In genomic region chr6:3208775-3209113, GRCh38 we compare ENCODE assay signal across 11 cellular contexts. TPM values are rescaled to one million over a fixed set of nuclear protein-coding genes. Genes with fewer than 3 reads are reported as not detected.
DNase-seq lines count a peak whose midpoint lies in the region; ATAC-seq, FAIRE-seq and TF ChIP-seq lines count a peak whose summit lies in the region.
"Had no signal": no experiment of that assay in that cellular context is flagged by ENCODE, and none has a peak within 500 bp of the region (broad histone marks: within the 10 kb centered on the region; RNA-seq: fewer than 3 reads in every experiment).

No MANE protein-coding gene starts in this region.

- DNase-seq in AG09309 (ENCODE audit: low read depth) (no peak), HEK293T (ENCODE audit: extremely low spot score) (no peak), GM12878 (ENCODE audit: low read depth, low spot score) (no peak), mesothelial cell of epicardium (ENCODE audit: low spot score in 2 of 2, unreplicated experiment in 2 of 2) (no peak), NCI-H510A treated with DMSO at 0.1 percent for 48 hours (lab: John Stamatoyannopoulos, UW) (no peak)
- DNase-seq: activated gamma-delta T cell treated with Interleukin-2 at 50 U/mL for 16 hours, DMS 273 treated with DMSO at 0.1 percent for 48 hours, pancreas had no signal

- no peaks in the 10 kb centered on the region for H3K79me2 ChIP-seq in GM12878 (ENCODE audit: control insufficient read depth, insufficient read depth, low read length)

- peaks cover 14% of the 10 kb centered on the region for H3K4me1 Mint-ChIP-seq in mesothelial cell of epicardium

- ATAC-seq in GM12878 (no peak; the same call in 2 of the 3 replicates), GM18907 (IDR thresholded peaks at IDR 0.05; ENCODE audit: unreplicated experiment) (no peak), gastroesophageal sphincter (no peak), GM19467 (IDR thresholded peaks at IDR 0.05; ENCODE audit: unreplicated experiment) (no peak)

- H3K27me3 ChIP-seq in GM12878 (replicated peaks in 1 of 2; ENCODE audit: control insufficient read depth in 2 of 2, insufficient read depth in 2 of 2, low read length in 1 of 2) (no peaks in the 10 kb centered on the region), gastroesophageal sphincter (no peaks in the 10 kb centered on the region)
- H3K27me3 ChIP-seq: pancreas had no signal

- no peak for TF ChIP-seq RAD21 in GM12878 (IDR thresholded peaks at IDR 0.05; ENCODE audit: insufficient read depth, low read depth, low read length)

- TF ChIP-seq EP300 in GM12878 (IDR thresholded peaks at IDR 0.05; ENCODE audit: borderline replicate concordance in 1 of 2, control insufficient read depth in 1 of 2, low read depth in 2 of 2, low read length in 2 of 2) (no peak), gastroesophageal sphincter (IDR thresholded peaks at IDR 0.05) (no peak)

- peak overlapping the region; percentile 32 for H3K9ac ChIP-seq in GM12878 (ENCODE audit: control insufficient read depth, insufficient read depth, low read length)

- POLR2A ChIA-PET in HEK293T (lab: Yijun Ruan, JAX), result interaction anchor here (0.6 to 4.3 kb wide), 12 partner anchors 11 to 220 kb away, joined by 3 to 20 read pairs (median 4); partner anchors contain the start of genes PSMG4, RIPK1, TUBB2A and TUBB2B
- POLR2A ChIA-PET in GM12878 (lab: Charles Lee), result interaction anchor here (0.6 to 1.0 kb wide), 2 partner anchors 14 to 142 kb away, joined by 3 to 5 read pairs; no protein-coding TSS in a partner anchor

- H3K4me1 ChIP-seq in GM12878 (ENCODE audit: control insufficient read depth, insufficient read depth, low read length) (peaks cover 44% of the 10 kb centered on the region), gastroesophageal sphincter (peaks cover 0 to 31% (median 5%) of the 10 kb centered on the region in 3 donors)
- H3K4me1 ChIP-seq: pancreas had no signal

- peak overlapping the region; percentile 31 for H2AFZ ChIP-seq in GM12878 (ENCODE audit: control insufficient read depth, low read depth, low read length)

- intact Hi-C loops in GM12878 (cut with micrococcal nuclease; ENCODE audit: unreplicated experiment), result loop anchor here (2.0 to 10.0 kb wide), 3 partner anchors 46 to 344 kb away; no protein-coding TSS in a partner anchor

- H3K4me3 ChIP-seq in AG09309 (ENCODE audit: control insufficient read depth, low read depth, low read length) (peak overlapping the region; percentile 14), GM12878 (no peak overlapping the region), gastroesophageal sphincter (no peak overlapping the region)
- H3K4me3 ChIP-seq: pancreas had no signal

- H3K4me3 Mint-ChIP-seq in mesothelial cell of epicardium, result no peak overlapping the region

- peaks cover 22% of the 10 kb centered on the region for H3K27me3 Mint-ChIP-seq in mesothelial cell of epicardium (ENCODE audit: low read depth)

- CTCF ChIA-PET in HEK293T (lab: Yijun Ruan, JAX), result interaction anchor here (0.6 to 1.1 kb wide), 2 partner anchors 9 to 12 kb away, joined by 3 read pairs; no protein-coding TSS in a partner anchor
- CTCF ChIA-PET in GM12878 (lab: Yijun Ruan, JAX), result interaction anchor here (1.0 to 3.0 kb wide), 6 partner anchors 18 to 211 kb away, joined by 3 to 10 read pairs (median 4); partner anchors contain the start of gene TUBB2A

- no peaks in the 10 kb centered on the region for H3K36me3 ChIP-seq in GM12878 (ENCODE audit: control insufficient read depth in 2 of 2, insufficient read depth in 2 of 2, low read length in 1 of 2)
- no peaks in the 10 kb centered on the region for H3K36me3 ChIP-seq in gastroesophageal sphincter
- H3K36me3 ChIP-seq: pancreas had no signal

- H3K9me3 Mint-ChIP-seq in mesothelial cell of epicardium, result peaks cover 9% of the 10 kb centered on the region

- H3K36me3 Mint-ChIP-seq in mesothelial cell of epicardium, result no peaks in the 10 kb centered on the region

- SMC1A ChIA-PET in GM12878 (lab: Charles Lee; ENCODE audit: uncharacterized antibody, unreplicated experiment), result interaction anchor here (1.0 to 1.5 kb wide), 7 partner anchors 43 to 524 kb away, joined by 3 to 5 read pairs (median 3); partner anchors contain the start of gene TUBB2A

- H3K4me2 ChIP-seq in GM12878 (ENCODE audit: control insufficient read depth, insufficient read depth), result peak overlapping the region; percentile 75

- TF ChIP-seq CTCF in AG09309 (IDR thresholded peaks at IDR 0.05; ENCODE audit: control insufficient read depth, insufficient read depth, low read depth, low read length, missing control alignments) (no peak), GM12878 (IDR thresholded peaks at IDR 0.05 in 2 of 3, conservative IDR thresholded peaks at IDR 0.05 in 1 of 3; ENCODE audit: control insufficient read depth in 2 of 3, extremely low read depth in 1 of 3, insufficient read depth in 1 of 3, low read depth in 3 of 3, low read length in 3 of 3) (no peak), mesothelial cell of epicardium (IDR thresholded peaks at IDR 0.05; ENCODE audit: unreplicated experiment) (no peak), gastroesophageal sphincter (IDR thresholded peaks at IDR 0.05) (no peak)

- TF ChIP-seq POLR2A in GM12878 (IDR thresholded peaks at IDR 0.05; ENCODE audit: low read depth, low read length) (no peak), gastroesophageal sphincter (IDR thresholded peaks at IDR 0.05) (no peak)

- RAD21 ChIA-PET in GM12878 (lab: Charles Lee; ENCODE audit: unreplicated experiment), result interaction anchor here (0.9 to 3.4 kb wide), 7 partner anchors 31 to 93 kb away, joined by 3 to 17 read pairs (median 3); partner anchors contain the start of gene TUBB2A

- in situ Hi-C loops in GM12878 (cut with MboI), result no loop called here

- BruUV-seq in GM12878 (replicated peaks; lab: Mats Ljungman, UMichigan), result no TSS peak

- H4K20me1 ChIP-seq in GM12878 (ENCODE audit: control insufficient read depth, insufficient read depth), result no peaks in the 10 kb centered on the region

- peak overlapping the region; percentile 62 for H3K27ac Mint-ChIP-seq in mesothelial cell of epicardium

- H3K9me3 ChIP-seq in GM12878 (replicated peaks; ENCODE audit: control insufficient read depth, insufficient read depth, low read length) (peaks cover 4% of the 10 kb centered on the region; the same call in 2 of the 3 replicates), gastroesophageal sphincter (no peaks in the 10 kb centered on the region)
- H3K9me3 ChIP-seq: pancreas had no signal

- FAIRE-seq in GM12878 (lab: Jason Lieb, UNC), result no peak
- FAIRE-seq: pancreas had no signal

- peak overlapping the region; percentile 71 for H3K27ac ChIP-seq in GM12878 (ENCODE audit: control insufficient read depth, insufficient read depth)
- peak overlapping the region in 2 of 4 donors; percentile 7 to 75 for H3K27ac ChIP-seq in gastroesophageal sphincter
- H3K27ac ChIP-seq: pancreas had no signal

- WGBS in GM12878 (ENCODE audit: insufficient coverage, insufficient replicate concordance, low lambda C conversion rate, missing lambda C conversion rate), result 40% methylated on average over 1 of the region's 1 CpG
- WGBS in gastroesophageal sphincter (ENCODE audit: low coverage in 1 of 2), 2 donors, result 67% methylated on average over 1 of the region's 1 CpG; no CpG with 5 or more reads in 1 of the 2 donors

RNA-seq across cellular contexts. Expression of gene TUBB2B, which starts 18.7 kb away (rescaled TPM):
- 1.7 TPM in 2 replicates for total RNA-seq in GM12878 (2013; cell fraction: nucleolus; rRNA removed)
- total RNA-seq in GM12878 (2014; rRNA removed), result 45.4 and 54.7 TPM in 2 replicates
- total RNA-seq in GM12878 (2014; rRNA removed; fragmentation: Illumina TruSeq; extraction: Trizol), result 32.7 and 36.9 TPM in 2 replicates
- 55.4 and 63.2 TPM in 2 replicates for total RNA-seq in GM12878 (2021)
- 6.2 TPM for polyA plus RNA-seq in GM12878 (2011; ENCODE audit: low read depth)
- 1.7 and 3.6 TPM in 2 replicates for polyA plus RNA-seq in GM12878 (2011; rRNA removed)
- polyA plus RNA-seq in GM12878 (2011; cell fraction: cytosol; rRNA removed), result 3.4 and 5.6 TPM in 2 replicates
- polyA plus RNA-seq in GM12878 (2011; cell fraction: nucleus; rRNA removed), result 2.8 and 3.0 TPM in 2 replicates
- 19.4 and 30.4 TPM in 2 replicates for polyA plus RNA-seq in GM12878 (2012)
- 14.3 and 30.9 TPM in 2 replicates for polyA plus RNA-seq in GM12878 (2014; fragmentation: Illumina TruSeq; extraction: Trizol)
- 1 to 10 TPM; 2.6 to 5.8 TPM for polyA plus RNA-seq in GM12878 (2014; fragmentation: Nextera tagmentation; extraction: Ambion mirVana)
- 75.2 and 81.4 TPM in 2 replicates for polyA plus RNA-seq in GM12878 (2014; rRNA removed)
- polyA plus RNA-seq in GM12878 (2016; fragmentation: Nextera tagmentation; extraction: Ambion mirVana), result 10 to 100 TPM in 1 of 2 experiments, 1 to 10 TPM in 1; 7.9 to 11.6 TPM
- 2.8 and 4.0 TPM in 2 replicates for polyA minus RNA-seq in GM12878 (2011; rRNA and poly(A)+ RNA removed)
- polyA minus RNA-seq in GM12878 (2011; cell fraction: cytosol; rRNA and poly(A)+ RNA removed), result 0.67 and 1.7 TPM in 2 replicates
- polyA minus RNA-seq in GM12878 (2011; cell fraction: nucleus; rRNA and poly(A)+ RNA removed), result 0.86 and 1.1 TPM in 2 replicates
- total RNA-seq in mesothelial cell of epicardium, result 110 to 121 TPM (median 114 TPM) in 3 replicates
- 10 to 100 TPM; 11.5 to 42.8 (median 14.6) TPM for total RNA-seq in gastroesophageal sphincter

RNA-seq across cellular contexts. Expression of gene PSMG4, which starts 50.0 kb away (rescaled TPM):
- 80.6 and 82.0 TPM in 2 replicates for total RNA-seq in GM12878 (2013; cell fraction: nucleolus; rRNA removed)
- total RNA-seq in GM12878 (2014; rRNA removed) (51.4 and 56.9 TPM in 2 replicates), GM12878 (2014; rRNA removed; fragmentation: Illumina TruSeq; extraction: Trizol) (19.6 and 22.8 TPM in 2 replicates), GM12878 (2021) (32.4 and 32.9 TPM in 2 replicates), mesothelial cell of epicardium (26.1 to 27.8 TPM (median 26.6 TPM) in 3 replicates), gastroesophageal sphincter (10 to 100 TPM; 23.6 to 37.8 (median 29.5) TPM)
- 9.2 TPM for polyA plus RNA-seq in GM12878 (2011; ENCODE audit: low read depth)
- polyA plus RNA-seq in GM12878 (2011; rRNA removed) (25.3 and 26.6 TPM in 2 replicates), GM12878 (2014; fragmentation: Illumina TruSeq; extraction: Trizol) (8.2 and 11.4 TPM in 2 replicates), GM12878 (2014; fragmentation: Nextera tagmentation; extraction: Ambion mirVana) (10 to 100 TPM in 1 of 2 experiments, 1 to 10 TPM in 1; 7.1 to 14.2 TPM), GM12878 (2014; rRNA removed) (62.6 and 67.1 TPM in 2 replicates), GM12878 (2016; fragmentation: Nextera tagmentation; extraction: Ambion mirVana) (10 to 100 TPM; 54.6 to 59.3 TPM)
- 35.6 and 60.0 TPM in 2 replicates for polyA plus RNA-seq in GM12878 (2011; cell fraction: cytosol; rRNA removed)
- 35.9 and 43.3 TPM in 2 replicates for polyA plus RNA-seq in GM12878 (2011; cell fraction: nucleus; rRNA removed)
- polyA plus RNA-seq in GM12878 (2012), result 17.4 and 18.7 TPM in 2 replicates
- 25.8 and 28.8 TPM in 2 replicates for polyA minus RNA-seq in GM12878 (2011; rRNA and poly(A)+ RNA removed)
- polyA minus RNA-seq in GM12878 (2011; cell fraction: cytosol; rRNA and poly(A)+ RNA removed), result 5.7 and 10.1 TPM in 2 replicates
- 20.2 and 40.2 TPM in 2 replicates for polyA minus RNA-seq in GM12878 (2011; cell fraction: nucleus; rRNA and poly(A)+ RNA removed)

RNA-seq across cellular contexts. Expression of gene TUBB2A, which starts 51.4 kb away (rescaled TPM):
- 2.4 and 3.7 TPM in 2 replicates for total RNA-seq in GM12878 (2013; cell fraction: nucleolus; rRNA removed)
- total RNA-seq in GM12878 (2014; rRNA removed), result 47.0 and 49.5 TPM in 2 replicates
- 17.8 and 22.7 TPM in 2 replicates for total RNA-seq in GM12878 (2014; rRNA removed; fragmentation: Illumina TruSeq; extraction: Trizol)
- 46.6 and 47.6 TPM in 2 replicates for total RNA-seq in GM12878 (2021)
- polyA plus RNA-seq in GM12878 (2011; ENCODE audit: low read depth), result 6.1 TPM
- polyA plus RNA-seq in GM12878 (2011; rRNA removed), result 2.3 and 4.9 TPM in 2 replicates
- polyA plus RNA-seq in GM12878 (2011; cell fraction: cytosol; rRNA removed), result 4.5 and 6.8 TPM in 2 replicates
- polyA plus RNA-seq in GM12878 (2011; cell fraction: nucleus; rRNA removed), result 4.8 and 7.0 TPM in 2 replicates
- polyA plus RNA-seq in GM12878 (2012), result 11.6 and 23.7 TPM in 2 replicates
- 9.6 and 23.1 TPM in 2 replicates for polyA plus RNA-seq in GM12878 (2014; fragmentation: Illumina TruSeq; extraction: Trizol)
- 1 to 10 TPM; 2.2 to 6.0 TPM for polyA plus RNA-seq in GM12878 (2014; fragmentation: Nextera tagmentation; extraction: Ambion mirVana)
- polyA plus RNA-seq in GM12878 (2014; rRNA removed), result 46.1 and 49.3 TPM in 2 replicates
- 10 to 100 TPM; 39.5 to 44.0 TPM for polyA plus RNA-seq in GM12878 (2016; fragmentation: Nextera tagmentation; extraction: Ambion mirVana)
- polyA minus RNA-seq in GM12878 (2011; rRNA and poly(A)+ RNA removed), result 3.7 and 4.4 TPM in 2 replicates
- 3.1 and 4.2 TPM in 2 replicates for polyA minus RNA-seq in GM12878 (2011; cell fraction: cytosol; rRNA and poly(A)+ RNA removed)
- 1.5 and 3.1 TPM in 2 replicates for polyA minus RNA-seq in GM12878 (2011; cell fraction: nucleus; rRNA and poly(A)+ RNA removed)
- total RNA-seq in mesothelial cell of epicardium, result 21.5 to 25.5 TPM (median 24.3 TPM) in 3 replicates
- 100 to 1,000 TPM in 2 of 4 donors, 10 to 100 TPM in 2; 74.6 to 219 (median 119) TPM for total RNA-seq in gastroesophageal sphincter
